In the genomic region with DNA sequence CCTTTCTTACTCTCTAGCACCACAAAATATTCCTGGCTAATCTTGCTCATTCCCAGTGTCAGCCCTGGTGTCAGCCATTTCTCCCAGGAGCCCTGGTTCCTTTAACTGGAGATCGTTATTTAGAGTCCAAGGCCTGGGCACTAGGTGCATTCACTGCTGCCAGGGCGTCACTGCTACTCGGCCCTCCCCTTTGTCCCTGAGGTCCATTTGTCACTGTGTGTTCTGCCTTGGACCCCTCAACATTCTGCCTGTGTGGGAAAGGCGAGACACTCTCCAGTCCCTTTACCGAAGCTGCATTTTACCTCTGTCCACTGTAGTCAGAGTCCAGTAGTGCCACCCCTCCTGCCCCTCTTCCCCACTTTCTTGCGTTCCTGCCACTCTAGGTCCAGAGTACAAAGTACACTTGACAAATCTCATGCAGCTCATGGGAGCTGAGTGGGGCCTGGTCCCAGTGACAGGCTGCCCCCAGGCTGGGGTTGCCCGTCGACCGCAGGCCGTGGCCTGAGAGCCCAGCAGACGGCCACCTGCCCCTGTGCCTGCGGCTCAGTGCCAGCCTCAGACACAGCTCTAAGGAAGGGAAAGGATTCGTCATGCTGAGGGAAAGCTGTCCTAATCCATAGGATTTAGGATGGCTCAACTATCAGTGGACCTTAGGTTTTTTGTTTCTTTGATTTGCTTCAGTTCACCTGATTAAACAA, we compare ENCODE assay signal across 1 cellular context.
TF ChIP-seq lines count a peak whose summit lies in the region.

No MANE protein-coding gene starts in this region.

TF ChIP-seq in HepG2, 621 proteins besides CTCF, POLR2A, EP300 and RAD21 (continued from another document):
- TF ChIP-seq, protein P1, sequence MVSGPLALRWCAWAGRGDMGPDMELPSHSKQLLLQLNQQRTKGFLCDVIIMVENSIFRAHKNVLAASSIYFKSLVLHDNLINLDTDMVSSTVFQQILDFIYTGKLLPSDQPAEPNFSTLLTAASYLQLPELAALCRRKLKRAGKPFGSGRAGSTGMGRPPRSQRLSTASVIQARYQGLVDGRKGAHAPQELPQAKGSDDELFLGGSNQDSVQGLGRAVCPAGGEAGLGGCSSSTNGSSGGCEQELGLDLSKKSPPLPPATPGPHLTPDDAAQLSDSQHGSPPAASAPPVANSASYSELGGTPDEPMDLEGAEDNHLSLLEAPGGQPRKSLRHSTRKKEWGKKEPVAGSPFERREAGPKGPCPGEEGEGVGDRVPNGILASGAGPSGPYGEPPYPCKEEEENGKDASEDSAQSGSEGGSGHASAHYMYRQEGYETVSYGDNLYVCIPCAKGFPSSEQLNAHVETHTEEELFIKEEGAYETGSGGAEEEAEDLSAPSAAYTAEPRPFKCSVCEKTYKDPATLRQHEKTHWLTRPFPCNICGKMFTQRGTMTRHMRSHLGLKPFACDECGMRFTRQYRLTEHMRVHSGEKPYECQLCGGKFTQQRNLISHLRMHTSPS (CRISPR knock-in tag; IDR thresholded peaks at IDR 0.05; ENCODE audit: low read depth) = peak; percentile 75; the same call in 1 of the 2 replicates
- no peak for TF ChIP-seq LCORL (IDR thresholded peaks at IDR 0.05)
- TF ChIP-seq LCORL (CRISPR knock-in tag; IDR thresholded peaks at IDR 0.05) = 0 out of 2 replicates have a peak, but pooled peaks have one; percentile 22
- TF ChIP-seq HNF4A (CRISPR knock-in tag; IDR thresholded peaks at IDR 0.05) = peak; percentile 82
- no peak for TF ChIP-seq PTBP1 (IDR thresholded peaks at IDR 0.05; ENCODE audit: low read depth, low read length, poor library complexity, severe bottlenecking)
- 0 out of 2 replicates have a peak, but pooled peaks have one; percentile 17 for TF ChIP-seq SALL1 (CRISPR knock-in tag; IDR thresholded peaks at IDR 0.05)
- TF ChIP-seq, protein P2, sequence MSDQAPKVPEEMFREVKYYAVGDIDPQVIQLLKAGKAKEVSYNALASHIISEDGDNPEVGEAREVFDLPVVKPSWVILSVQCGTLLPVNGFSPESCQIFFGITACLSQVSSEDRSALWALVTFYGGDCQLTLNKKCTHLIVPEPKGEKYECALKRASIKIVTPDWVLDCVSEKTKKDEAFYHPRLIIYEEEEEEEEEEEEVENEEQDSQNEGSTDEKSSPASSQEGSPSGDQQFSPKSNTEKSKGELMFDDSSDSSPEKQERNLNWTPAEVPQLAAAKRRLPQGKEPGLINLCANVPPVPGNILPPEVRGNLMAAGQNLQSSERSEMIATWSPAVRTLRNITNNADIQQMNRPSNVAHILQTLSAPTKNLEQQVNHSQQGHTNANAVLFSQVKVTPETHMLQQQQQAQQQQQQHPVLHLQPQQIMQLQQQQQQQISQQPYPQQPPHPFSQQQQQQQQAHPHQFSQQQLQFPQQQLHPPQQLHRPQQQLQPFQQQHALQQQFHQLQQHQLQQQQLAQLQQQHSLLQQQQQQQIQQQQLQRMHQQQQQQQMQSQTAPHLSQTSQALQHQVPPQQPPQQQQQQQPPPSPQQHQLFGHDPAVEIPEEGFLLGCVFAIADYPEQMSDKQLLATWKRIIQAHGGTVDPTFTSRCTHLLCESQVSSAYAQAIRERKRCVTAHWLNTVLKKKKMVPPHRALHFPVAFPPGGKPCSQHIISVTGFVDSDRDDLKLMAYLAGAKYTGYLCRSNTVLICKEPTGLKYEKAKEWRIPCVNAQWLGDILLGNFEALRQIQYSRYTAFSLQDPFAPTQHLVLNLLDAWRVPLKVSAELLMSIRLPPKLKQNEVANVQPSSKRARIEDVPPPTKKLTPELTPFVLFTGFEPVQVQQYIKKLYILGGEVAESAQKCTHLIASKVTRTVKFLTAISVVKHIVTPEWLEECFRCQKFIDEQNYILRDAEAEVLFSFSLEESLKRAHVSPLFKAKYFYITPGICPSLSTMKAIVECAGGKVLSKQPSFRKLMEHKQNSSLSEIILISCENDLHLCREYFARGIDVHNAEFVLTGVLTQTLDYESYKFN (CRISPR knock-in tag; conservative IDR thresholded peaks at IDR 0.05) = peak; percentile 37; the same call in 1 of the 2 replicates
- TF ChIP-seq ZFX (CRISPR knock-in tag; IDR thresholded peaks at IDR 0.05; ENCODE audit: low read depth) = 0 out of 2 replicates have a peak, but pooled peaks have one; percentile 38
- TF ChIP-seq, protein P3, sequence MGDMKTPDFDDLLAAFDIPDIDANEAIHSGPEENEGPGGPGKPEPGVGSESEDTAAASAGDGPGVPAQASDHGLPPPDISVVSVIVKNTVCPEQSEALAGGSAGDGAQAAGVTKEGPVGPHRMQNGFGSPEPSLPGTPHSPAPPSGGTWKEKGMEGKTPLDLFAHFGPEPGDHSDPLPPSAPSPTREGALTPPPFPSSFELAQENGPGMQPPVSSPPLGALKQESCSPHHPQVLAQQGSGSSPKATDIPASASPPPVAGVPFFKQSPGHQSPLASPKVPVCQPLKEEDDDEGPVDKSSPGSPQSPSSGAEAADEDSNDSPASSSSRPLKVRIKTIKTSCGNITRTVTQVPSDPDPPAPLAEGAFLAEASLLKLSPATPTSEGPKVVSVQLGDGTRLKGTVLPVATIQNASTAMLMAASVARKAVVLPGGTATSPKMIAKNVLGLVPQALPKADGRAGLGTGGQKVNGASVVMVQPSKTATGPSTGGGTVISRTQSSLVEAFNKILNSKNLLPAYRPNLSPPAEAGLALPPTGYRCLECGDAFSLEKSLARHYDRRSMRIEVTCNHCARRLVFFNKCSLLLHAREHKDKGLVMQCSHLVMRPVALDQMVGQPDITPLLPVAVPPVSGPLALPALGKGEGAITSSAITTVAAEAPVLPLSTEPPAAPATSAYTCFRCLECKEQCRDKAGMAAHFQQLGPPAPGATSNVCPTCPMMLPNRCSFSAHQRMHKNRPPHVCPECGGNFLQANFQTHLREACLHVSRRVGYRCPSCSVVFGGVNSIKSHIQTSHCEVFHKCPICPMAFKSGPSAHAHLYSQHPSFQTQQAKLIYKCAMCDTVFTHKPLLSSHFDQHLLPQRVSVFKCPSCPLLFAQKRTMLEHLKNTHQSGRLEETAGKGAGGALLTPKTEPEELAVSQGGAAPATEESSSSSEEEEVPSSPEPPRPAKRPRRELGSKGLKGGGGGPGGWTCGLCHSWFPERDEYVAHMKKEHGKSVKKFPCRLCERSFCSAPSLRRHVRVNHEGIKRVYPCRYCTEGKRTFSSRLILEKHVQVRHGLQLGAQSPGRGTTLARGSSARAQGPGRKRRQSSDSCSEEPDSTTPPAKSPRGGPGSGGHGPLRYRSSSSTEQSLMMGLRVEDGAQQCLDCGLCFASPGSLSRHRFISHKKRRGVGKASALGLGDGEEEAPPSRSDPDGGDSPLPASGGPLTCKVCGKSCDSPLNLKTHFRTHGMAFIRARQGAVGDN (CRISPR knock-in tag; IDR thresholded peaks at IDR 0.05) = peak; percentile 40; the same call in 1 of the 2 replicates
- TF ChIP-seq ZNF232 (CRISPR knock-in tag; IDR thresholded peaks at IDR 0.05; ENCODE audit: borderline replicate concordance) = peak; percentile 92; the same call in 1 of the 2 replicates
- TF ChIP-seq ZNF761 (CRISPR knock-in tag; conservative IDR thresholded peaks at IDR 0.05) = 0 out of 2 replicates have a peak, but pooled peaks have one; percentile 12
- TF ChIP-seq, protein P4, sequence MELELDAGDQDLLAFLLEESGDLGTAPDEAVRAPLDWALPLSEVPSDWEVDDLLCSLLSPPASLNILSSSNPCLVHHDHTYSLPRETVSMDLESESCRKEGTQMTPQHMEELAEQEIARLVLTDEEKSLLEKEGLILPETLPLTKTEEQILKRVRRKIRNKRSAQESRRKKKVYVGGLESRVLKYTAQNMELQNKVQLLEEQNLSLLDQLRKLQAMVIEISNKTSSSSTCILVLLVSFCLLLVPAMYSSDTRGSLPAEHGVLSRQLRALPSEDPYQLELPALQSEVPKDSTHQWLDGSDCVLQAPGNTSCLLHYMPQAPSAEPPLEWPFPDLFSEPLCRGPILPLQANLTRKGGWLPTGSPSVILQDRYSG (CRISPR knock-in tag; IDR thresholded peaks at IDR 0.05) = no peak
- TF ChIP-seq, protein P5, sequence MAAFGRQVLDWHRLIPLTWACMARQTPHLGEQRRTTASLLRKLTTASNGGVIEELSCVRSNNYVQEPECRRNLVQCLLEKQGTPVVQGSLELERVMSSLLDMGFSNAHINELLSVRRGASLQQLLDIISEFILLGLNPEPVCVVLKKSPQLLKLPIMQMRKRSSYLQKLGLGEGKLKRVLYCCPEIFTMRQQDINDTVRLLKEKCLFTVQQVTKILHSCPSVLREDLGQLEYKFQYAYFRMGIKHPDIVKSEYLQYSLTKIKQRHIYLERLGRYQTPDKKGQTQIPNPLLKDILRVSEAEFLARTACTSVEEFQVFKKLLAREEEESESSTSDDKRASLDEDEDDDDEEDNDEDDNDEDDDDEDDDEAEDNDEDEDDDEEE (CRISPR knock-in tag; IDR thresholded peaks at IDR 0.05) = no peak
- TF ChIP-seq, protein P6, sequence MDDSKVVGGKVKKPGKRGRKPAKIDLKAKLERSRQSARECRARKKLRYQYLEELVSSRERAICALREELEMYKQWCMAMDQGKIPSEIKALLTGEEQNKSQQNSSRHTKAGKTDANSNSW (CRISPR knock-in tag; IDR thresholded peaks at IDR 0.05; ENCODE audit: borderline replicate concordance) = no peak
- TF ChIP-seq, protein P7, sequence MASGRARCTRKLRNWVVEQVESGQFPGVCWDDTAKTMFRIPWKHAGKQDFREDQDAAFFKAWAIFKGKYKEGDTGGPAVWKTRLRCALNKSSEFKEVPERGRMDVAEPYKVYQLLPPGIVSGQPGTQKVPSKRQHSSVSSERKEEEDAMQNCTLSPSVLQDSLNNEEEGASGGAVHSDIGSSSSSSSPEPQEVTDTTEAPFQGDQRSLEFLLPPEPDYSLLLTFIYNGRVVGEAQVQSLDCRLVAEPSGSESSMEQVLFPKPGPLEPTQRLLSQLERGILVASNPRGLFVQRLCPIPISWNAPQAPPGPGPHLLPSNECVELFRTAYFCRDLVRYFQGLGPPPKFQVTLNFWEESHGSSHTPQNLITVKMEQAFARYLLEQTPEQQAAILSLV (CRISPR knock-in tag; IDR thresholded peaks at IDR 0.05; ENCODE audit: borderline replicate concordance) = no peak
- TF ChIP-seq, protein P8, sequence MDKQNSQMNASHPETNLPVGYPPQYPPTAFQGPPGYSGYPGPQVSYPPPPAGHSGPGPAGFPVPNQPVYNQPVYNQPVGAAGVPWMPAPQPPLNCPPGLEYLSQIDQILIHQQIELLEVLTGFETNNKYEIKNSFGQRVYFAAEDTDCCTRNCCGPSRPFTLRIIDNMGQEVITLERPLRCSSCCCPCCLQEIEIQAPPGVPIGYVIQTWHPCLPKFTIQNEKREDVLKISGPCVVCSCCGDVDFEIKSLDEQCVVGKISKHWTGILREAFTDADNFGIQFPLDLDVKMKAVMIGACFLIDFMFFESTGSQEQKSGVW (CRISPR knock-in tag; IDR thresholded peaks at IDR 0.05; ENCODE audit: borderline replicate concordance) = no peak
- TF ChIP-seq, protein P9, sequence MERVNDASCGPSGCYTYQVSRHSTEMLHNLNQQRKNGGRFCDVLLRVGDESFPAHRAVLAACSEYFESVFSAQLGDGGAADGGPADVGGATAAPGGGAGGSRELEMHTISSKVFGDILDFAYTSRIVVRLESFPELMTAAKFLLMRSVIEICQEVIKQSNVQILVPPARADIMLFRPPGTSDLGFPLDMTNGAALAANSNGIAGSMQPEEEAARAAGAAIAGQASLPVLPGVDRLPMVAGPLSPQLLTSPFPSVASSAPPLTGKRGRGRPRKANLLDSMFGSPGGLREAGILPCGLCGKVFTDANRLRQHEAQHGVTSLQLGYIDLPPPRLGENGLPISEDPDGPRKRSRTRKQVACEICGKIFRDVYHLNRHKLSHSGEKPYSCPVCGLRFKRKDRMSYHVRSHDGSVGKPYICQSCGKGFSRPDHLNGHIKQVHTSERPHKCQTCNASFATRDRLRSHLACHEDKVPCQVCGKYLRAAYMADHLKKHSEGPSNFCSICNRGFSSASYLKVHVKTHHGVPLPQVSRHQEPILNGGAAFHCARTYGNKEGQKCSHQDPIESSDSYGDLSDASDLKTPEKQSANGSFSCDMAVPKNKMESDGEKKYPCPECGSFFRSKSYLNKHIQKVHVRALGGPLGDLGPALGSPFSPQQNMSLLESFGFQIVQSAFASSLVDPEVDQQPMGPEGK (CRISPR knock-in tag; IDR thresholded peaks at IDR 0.05) = peak; percentile 28; the same call in 1 of the 2 replicates
- TF ChIP-seq, protein P10, sequence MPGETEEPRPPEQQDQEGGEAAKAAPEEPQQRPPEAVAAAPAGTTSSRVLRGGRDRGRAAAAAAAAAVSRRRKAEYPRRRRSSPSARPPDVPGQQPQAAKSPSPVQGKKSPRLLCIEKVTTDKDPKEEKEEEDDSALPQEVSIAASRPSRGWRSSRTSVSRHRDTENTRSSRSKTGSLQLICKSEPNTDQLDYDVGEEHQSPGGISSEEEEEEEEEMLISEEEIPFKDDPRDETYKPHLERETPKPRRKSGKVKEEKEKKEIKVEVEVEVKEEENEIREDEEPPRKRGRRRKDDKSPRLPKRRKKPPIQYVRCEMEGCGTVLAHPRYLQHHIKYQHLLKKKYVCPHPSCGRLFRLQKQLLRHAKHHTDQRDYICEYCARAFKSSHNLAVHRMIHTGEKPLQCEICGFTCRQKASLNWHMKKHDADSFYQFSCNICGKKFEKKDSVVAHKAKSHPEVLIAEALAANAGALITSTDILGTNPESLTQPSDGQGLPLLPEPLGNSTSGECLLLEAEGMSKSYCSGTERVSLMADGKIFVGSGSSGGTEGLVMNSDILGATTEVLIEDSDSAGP (CRISPR knock-in tag; IDR thresholded peaks at IDR 0.05; ENCODE audit: borderline replicate concordance) = peak; percentile 34; the same call in 1 of the 2 replicates
- TF ChIP-seq HNF4G (IDR thresholded peaks at IDR 0.05; ENCODE audit: borderline replicate concordance, low read depth, low read length) = 0 out of 2 replicates have a peak, but pooled peaks have one; percentile 15
- TF ChIP-seq HNF4G (CRISPR knock-in tag; IDR thresholded peaks at IDR 0.05; ENCODE audit: borderline replicate concordance, low read depth) = no peak
